In genomic region chr6:5439749-5440148, GRCh38 we compare ENCODE assay signal across 25 cellular contexts.
A peak's percentile ranks its signal among the peaks of the same experiment; 100 is the strongest.
DNase-seq lines count a peak whose midpoint lies in the region; ATAC-seq, FAIRE-seq and TF ChIP-seq lines count a peak whose summit lies in the region.
"Had no signal": no experiment of that assay in that cellular context is flagged by ENCODE, and none has a peak within 500 bp of the region (broad histone marks: within the 10 kb centered on the region; RNA-seq: fewer than 3 reads in every experiment).

No MANE protein-coding gene starts in this region.

- peak; percentile 11 for DNase-seq in NCI-H146 treated with DMSO at 0.1 percent for 48 hours (lab: John Stamatoyannopoulos, UW; ENCODE audit: unreplicated experiment)
- DNase-seq in bronchial epithelial cell (ENCODE audit: low read depth): peak; percentile 26
- DNase-seq in HepG2 (ENCODE audit: low spot score): peak; percentile 46
- no peak for DNase-seq in posterior cingulate gyrus
- no peak for DNase-seq in GM19239 (ENCODE audit: insufficient read length, low spot score)
- no peak for DNase-seq in glomerular visceral epithelial cell (ENCODE audit: extremely low spot score)
- DNase-seq in cortex of kidney (lab: John Stamatoyannopoulos, UW): no peak
- DNase-seq: activated CD4-positive, alpha-beta T cell treated with anti-CD3 and anti-CD28 coated beads for 48 hours; CD8-positive, alpha-beta memory T cell; DMS153; hippocampal formation; Kasumi-1; kidney; NCI-H1048; NCI-H524 treated with DMSO at 0.1 percent for 48 hours; ovary; right cardiac atrium; Right ventricle myocardium superior; stimulated activated CD4-positive, alpha-beta T cell treated with anti-CD3 and anti-CD28 coated beads, Interleukin-12 subunit alpha, Interleukin-12 subunit beta, amount 100 ng/mL, for 4 hours; T-helper 1 cell; thyroid gland had no signal

- H4K20me1 ChIP-seq in HepG2 (ENCODE audit: insufficient read depth, low read length): no peaks in the 10 kb centered on the region

- intact Hi-C loops in HepG2 (cut with micrococcal nuclease; ENCODE audit: unreplicated experiment): no loop called here
- intact Hi-C loops in posterior cingulate gyrus (cut with DNase I): no loop called here

- no TSS peak for BruUV-seq in HepG2 (replicated peaks; lab: Mats Ljungman, UMichigan)

- H3K9ac ChIP-seq in ES-I3 (ENCODE audit: low read depth, low read length) (peak overlapping the region; percentile 9; the same call in 1 of the 2 replicates), HepG2 (ENCODE audit: insufficient read depth, low read depth, low read length) (no peak overlapping the region)

- no peak for TF ChIP-seq RAD21 in HepG2 (CRISPR knock-in tag; IDR thresholded peaks at IDR 0.05)

- WGBS in HepG2 (ENCODE audit: low lambda C conversion rate): 69% methylated on average over 3 of the region's 3 CpGs

- H2AFZ ChIP-seq in HepG2 (ENCODE audit: low read length): no peak overlapping the region

- H3K4me3 ChIP-seq in bronchial epithelial cell (ENCODE audit: low read depth, low read length): no peak overlapping the region
- no peak overlapping the region for H3K4me3 ChIP-seq in HepG2 (replicated peaks in 1 of 3; ENCODE audit: insufficient read depth in 1 of 3, low read depth in 2 of 3, low read length in 3 of 3)
- H3K4me3 ChIP-seq: ascending aorta, GM12878, ovary, thyroid gland had no signal

- in situ Hi-C loops in HepG2 (cut with HindIII; ENCODE audit: extremely low pct_ligation_motif_present, low pct_unique_long_range_greater_than_20kb): no loop called here

- no peak for TF ChIP-seq POLR2A in HepG2 (IDR thresholded peaks at IDR 0.05; ENCODE audit: insufficient read depth in 1 of 2, low read depth in 2 of 2, low read length in 2 of 2)

- ATAC-seq in HepG2: no peak
- ATAC-seq: GM12878, right cardiac atrium had no signal

- H3K4me1 ChIP-seq in ES-I3 (ENCODE audit: insufficient read depth, low read length) (peaks cover 14% of the 10 kb centered on the region), HepG2 (ENCODE audit: insufficient read depth, low read length) (peaks cover 10% of the 10 kb centered on the region)
- H3K4me1 ChIP-seq: ascending aorta had no signal

- no peak for FAIRE-seq in bronchial epithelial cell (lab: Jason Lieb, UNC)
- no peak for FAIRE-seq in HepG2 (lab: Jason Lieb, UNC)
- no peak for FAIRE-seq in GM19239 (lab: Jason Lieb, UNC)
- FAIRE-seq: GM12878, TTC549 had no signal

- H3K36me3 ChIP-seq in ES-I3 (ENCODE audit: insufficient read depth, low read length) (no peaks in the 10 kb centered on the region), bronchial epithelial cell (ENCODE audit: control insufficient read depth, insufficient read depth, low read length) (no peaks in the 10 kb centered on the region), HepG2 (replicated peaks in 1 of 2; ENCODE audit: control insufficient read depth in 1 of 2, insufficient read depth in 2 of 2, low read length in 2 of 2) (no peaks in the 10 kb centered on the region)
- H3K36me3 ChIP-seq: ascending aorta, ovary, thyroid gland had no signal

- TF ChIP-seq EP300 in HepG2 (IDR thresholded peaks at IDR 0.05; ENCODE audit: low read depth in 2 of 2, low read length in 2 of 2): no peak
- TF ChIP-seq EP300 in HepG2 (CRISPR knock-in tag; IDR thresholded peaks at IDR 0.05; ENCODE audit: borderline replicate concordance): no peak

- CTCF ChIA-PET in HepG2 (lab: Yijun Ruan, JAX; ENCODE audit: low intra/inter-chr PET ratio, low total read pairs): no interaction called here

- H3K9me3 ChIP-seq in ES-I3 (ENCODE audit: control insufficient read depth, insufficient read depth, low read length) (no peaks in the 10 kb centered on the region), HepG2 (ENCODE audit: low read length) (no peaks in the 10 kb centered on the region)
- H3K9me3 ChIP-seq: ascending aorta, ovary, thyroid gland had no signal

- POLR2A ChIA-PET in HepG2 (lab: Yijun Ruan, JAX): no interaction called here

- no peaks in the 10 kb centered on the region for H3K27me3 ChIP-seq in bronchial epithelial cell (ENCODE audit: control insufficient read depth, insufficient read depth, low read length)
- H3K27me3 ChIP-seq in HepG2 (ENCODE audit: control insufficient read depth in 1 of 2, insufficient read depth in 2 of 2, low read length in 2 of 2): no peaks in the 10 kb centered on the region
- H3K27me3 ChIP-seq: ascending aorta, ovary, thyroid gland had no signal

- H3K79me2 ChIP-seq in HepG2 (ENCODE audit: insufficient read depth, low read length): no peaks in the 10 kb centered on the region

- H3K4me2 ChIP-seq in HepG2 (ENCODE audit: low read depth, low read length): 0 out of 2 replicates have a peak overlapping the region, but pooled peaks have one; percentile 25

- H3K27ac ChIP-seq in HepG2 (ENCODE audit: extremely low read length, insufficient read depth, low read length): no peak overlapping the region
- H3K27ac ChIP-seq: ascending aorta, ovary, thyroid gland had no signal

- TF ChIP-seq CTCF in bronchial epithelial cell (IDR thresholded peaks at IDR 0.05; ENCODE audit: insufficient read depth, low read length, severe bottlenecking) (no peak), HepG2 (CRISPR knock-in tag; IDR thresholded peaks at IDR 0.05) (no peak)

TF ChIP-seq in HepG2, 621 proteins besides CTCF, POLR2A, EP300 and RAD21 (continues in another document):
- no peak for TF ChIP-seq ZFP91 (CRISPR knock-in tag; IDR thresholded peaks at IDR 0.05; ENCODE audit: borderline replicate concordance)
- TF ChIP-seq RARA (CRISPR knock-in tag; IDR thresholded peaks at IDR 0.05): 0 out of 2 replicates have a peak, but pooled peaks have one; percentile 17
- 0 out of 2 replicates have a peak, but pooled peaks have one; percentile 19 for TF ChIP-seq GATAD2A (CRISPR knock-in tag; IDR thresholded peaks at IDR 0.05)
- no peak for TF ChIP-seq ZNF234 (CRISPR knock-in tag; conservative IDR thresholded peaks at IDR 0.05)
- TF ChIP-seq ZNF263 (CRISPR knock-in tag; IDR thresholded peaks at IDR 0.05): no peak
- TF ChIP-seq MTA3 (CRISPR knock-in tag; IDR thresholded peaks at IDR 0.05): no peak
- TF ChIP-seq ZNF136 (CRISPR knock-in tag; IDR thresholded peaks at IDR 0.05; ENCODE audit: low read depth): no peak
- no peak for TF ChIP-seq MXI1 (IDR thresholded peaks at IDR 0.05; ENCODE audit: borderline replicate concordance, low read depth, low read length)
- TF ChIP-seq FUBP1 (CRISPR knock-in tag; IDR thresholded peaks at IDR 0.05; ENCODE audit: borderline replicate concordance): no peak
- TF ChIP-seq ZNF430 (CRISPR knock-in tag; IDR thresholded peaks at IDR 0.05): no peak
- TF ChIP-seq SAP130 (CRISPR knock-in tag; IDR thresholded peaks at IDR 0.05; ENCODE audit: low read depth): 0 out of 2 replicates have a peak, but pooled peaks have one; percentile 11
- TF ChIP-seq TIGD3 (CRISPR knock-in tag; IDR thresholded peaks at IDR 0.05; ENCODE audit: borderline replicate concordance): no peak
- TF ChIP-seq STAT5B (CRISPR knock-in tag; IDR thresholded peaks at IDR 0.05): no peak
- TF ChIP-seq ATM (IDR thresholded peaks at IDR 0.05; ENCODE audit: borderline replicate concordance): no peak
- no peak for TF ChIP-seq ZNF513 (CRISPR knock-in tag; conservative IDR thresholded peaks at IDR 0.05)

Comparison
In these comparisons a context has a peak if more than half of its experiments do, and no peak if none do; other contexts are left out.
1. DNase-seq: peak in NCI-H146 treated with DMSO at 0.1 percent for 48 hours (single experiment), bronchial epithelial cell (single experiment) and HepG2 (single experiment); none in posterior cingulate gyrus (0 of 10), GM19239 (single experiment), glomerular visceral epithelial cell (single experiment) and cortex of kidney (single experiment).